Comparison of ENCODE assay signal across 2 cellular contexts in the genomic region with DNA sequence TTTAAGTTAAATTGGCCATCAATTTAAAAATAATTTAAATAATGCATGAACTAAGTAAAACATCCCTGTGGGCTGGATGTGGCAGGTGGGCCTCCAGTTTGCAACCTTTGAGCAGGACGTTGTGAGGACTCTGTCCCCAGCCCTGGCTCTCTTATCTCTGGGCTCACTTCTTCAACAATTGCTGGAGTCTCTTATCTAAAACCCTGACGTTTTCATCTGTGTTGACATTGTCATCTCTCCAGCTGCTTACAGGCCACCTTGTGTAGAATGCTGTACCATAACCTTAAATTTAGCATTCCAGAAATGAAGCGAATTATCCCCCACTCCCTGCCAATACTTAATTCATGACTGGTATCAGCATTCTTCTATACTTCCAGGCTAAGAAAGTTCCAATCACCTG.
TF ChIP-seq lines count a peak whose summit lies in the region.

No MANE protein-coding gene starts in this region.

TF ChIP-seq in HepG2, 621 proteins besides CTCF, POLR2A, EP300 and RAD21 (continued from another document and continues in another):
- TF ChIP-seq HHEX (CRISPR knock-in tag; IDR thresholded peaks at IDR 0.05) (0 out of 2 replicates have a peak, but pooled peaks have one; percentile 20), TGIF2 (CRISPR knock-in tag; IDR thresholded peaks at IDR 0.05) (peak; percentile 86), ZNF17 (CRISPR knock-in tag; IDR thresholded peaks at IDR 0.05) (no peak), FOXJ3 (CRISPR knock-in tag; IDR thresholded peaks at IDR 0.05; ENCODE audit: borderline replicate concordance) (peak; percentile 86; the same call in 1 of the 2 replicates), RFXAP (CRISPR knock-in tag; IDR thresholded peaks at IDR 0.05; ENCODE audit: borderline replicate concordance) (0 out of 2 replicates have a peak, but pooled peaks have one; percentile 45), HMG20A (CRISPR knock-in tag; IDR thresholded peaks at IDR 0.05; ENCODE audit: borderline replicate concordance) (peak; percentile 44; the same call in 1 of the 2 replicates), ZEB1 (IDR thresholded peaks at IDR 0.05; ENCODE audit: insufficient replicate concordance, low read depth) (peak; percentile 52), YEATS4 (CRISPR knock-in tag; IDR thresholded peaks at IDR 0.05; ENCODE audit: borderline replicate concordance) (peak; percentile 58; the same call in 1 of the 2 replicates), CCDC6 (CRISPR knock-in tag; IDR thresholded peaks at IDR 0.05) (0 out of 2 replicates have a peak, but pooled peaks have one; percentile 18), ZNF749 (CRISPR knock-in tag; IDR thresholded peaks at IDR 0.05; ENCODE audit: borderline replicate concordance) (no peak; the same call in 1 of the 2 replicates), ZNF263 (CRISPR knock-in tag; IDR thresholded peaks at IDR 0.05) (no peak), RARA (CRISPR knock-in tag; IDR thresholded peaks at IDR 0.05) (peak; percentile 39; the same call in 1 of the 2 replicates), ZMYM2 (CRISPR knock-in tag; IDR thresholded peaks at IDR 0.05) (peak; percentile 77; the same call in 1 of the 2 replicates), MEF2D (CRISPR knock-in tag; IDR thresholded peaks at IDR 0.05) (peak; percentile 38; the same call in 1 of the 2 replicates), NFE2 (CRISPR knock-in tag; IDR thresholded peaks at IDR 0.05) (no peak), TBX2 (CRISPR knock-in tag; IDR thresholded peaks at IDR 0.05; ENCODE audit: borderline replicate concordance) (peak; percentile 58; the same call in 1 of the 2 replicates), RCOR2 (CRISPR knock-in tag; IDR thresholded peaks at IDR 0.05) (peak; percentile 47; the same call in 1 of the 2 replicates), ZMYM3 (CRISPR knock-in tag; IDR thresholded peaks at IDR 0.05) (peak; percentile 67; the same call in 1 of the 2 replicates), ZFX (CRISPR knock-in tag; IDR thresholded peaks at IDR 0.05; ENCODE audit: low read depth) (peak; percentile 49; the same call in 1 of the 2 replicates), MED1 (CRISPR knock-in tag; IDR thresholded peaks at IDR 0.05) (peak; percentile 73), SSRP1 (CRISPR knock-in tag; IDR thresholded peaks at IDR 0.05) (0 out of 2 replicates have a peak, but pooled peaks have one; percentile 51)
- TF ChIP-seq, protein P1, sequence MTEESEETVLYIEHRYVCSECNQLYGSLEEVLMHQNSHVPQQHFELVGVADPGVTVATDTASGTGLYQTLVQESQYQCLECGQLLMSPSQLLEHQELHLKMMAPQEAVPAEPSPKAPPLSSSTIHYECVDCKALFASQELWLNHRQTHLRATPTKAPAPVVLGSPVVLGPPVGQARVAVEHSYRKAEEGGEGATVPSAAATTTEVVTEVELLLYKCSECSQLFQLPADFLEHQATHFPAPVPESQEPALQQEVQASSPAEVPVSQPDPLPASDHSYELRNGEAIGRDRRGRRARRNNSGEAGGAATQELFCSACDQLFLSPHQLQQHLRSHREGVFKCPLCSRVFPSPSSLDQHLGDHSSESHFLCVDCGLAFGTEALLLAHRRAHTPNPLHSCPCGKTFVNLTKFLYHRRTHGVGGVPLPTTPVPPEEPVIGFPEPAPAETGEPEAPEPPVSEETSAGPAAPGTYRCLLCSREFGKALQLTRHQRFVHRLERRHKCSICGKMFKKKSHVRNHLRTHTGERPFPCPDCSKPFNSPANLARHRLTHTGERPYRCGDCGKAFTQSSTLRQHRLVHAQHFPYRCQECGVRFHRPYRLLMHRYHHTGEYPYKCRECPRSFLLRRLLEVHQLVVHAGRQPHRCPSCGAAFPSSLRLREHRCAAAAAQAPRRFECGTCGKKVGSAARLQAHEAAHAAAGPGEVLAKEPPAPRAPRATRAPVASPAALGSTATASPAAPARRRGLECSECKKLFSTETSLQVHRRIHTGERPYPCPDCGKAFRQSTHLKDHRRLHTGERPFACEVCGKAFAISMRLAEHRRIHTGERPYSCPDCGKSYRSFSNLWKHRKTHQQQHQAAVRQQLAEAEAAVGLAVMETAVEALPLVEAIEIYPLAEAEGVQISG (CRISPR knock-in tag; IDR thresholded peaks at IDR 0.05), result peak; percentile 48; the same call in 1 of the 2 replicates
- TF ChIP-seq, protein P2, sequence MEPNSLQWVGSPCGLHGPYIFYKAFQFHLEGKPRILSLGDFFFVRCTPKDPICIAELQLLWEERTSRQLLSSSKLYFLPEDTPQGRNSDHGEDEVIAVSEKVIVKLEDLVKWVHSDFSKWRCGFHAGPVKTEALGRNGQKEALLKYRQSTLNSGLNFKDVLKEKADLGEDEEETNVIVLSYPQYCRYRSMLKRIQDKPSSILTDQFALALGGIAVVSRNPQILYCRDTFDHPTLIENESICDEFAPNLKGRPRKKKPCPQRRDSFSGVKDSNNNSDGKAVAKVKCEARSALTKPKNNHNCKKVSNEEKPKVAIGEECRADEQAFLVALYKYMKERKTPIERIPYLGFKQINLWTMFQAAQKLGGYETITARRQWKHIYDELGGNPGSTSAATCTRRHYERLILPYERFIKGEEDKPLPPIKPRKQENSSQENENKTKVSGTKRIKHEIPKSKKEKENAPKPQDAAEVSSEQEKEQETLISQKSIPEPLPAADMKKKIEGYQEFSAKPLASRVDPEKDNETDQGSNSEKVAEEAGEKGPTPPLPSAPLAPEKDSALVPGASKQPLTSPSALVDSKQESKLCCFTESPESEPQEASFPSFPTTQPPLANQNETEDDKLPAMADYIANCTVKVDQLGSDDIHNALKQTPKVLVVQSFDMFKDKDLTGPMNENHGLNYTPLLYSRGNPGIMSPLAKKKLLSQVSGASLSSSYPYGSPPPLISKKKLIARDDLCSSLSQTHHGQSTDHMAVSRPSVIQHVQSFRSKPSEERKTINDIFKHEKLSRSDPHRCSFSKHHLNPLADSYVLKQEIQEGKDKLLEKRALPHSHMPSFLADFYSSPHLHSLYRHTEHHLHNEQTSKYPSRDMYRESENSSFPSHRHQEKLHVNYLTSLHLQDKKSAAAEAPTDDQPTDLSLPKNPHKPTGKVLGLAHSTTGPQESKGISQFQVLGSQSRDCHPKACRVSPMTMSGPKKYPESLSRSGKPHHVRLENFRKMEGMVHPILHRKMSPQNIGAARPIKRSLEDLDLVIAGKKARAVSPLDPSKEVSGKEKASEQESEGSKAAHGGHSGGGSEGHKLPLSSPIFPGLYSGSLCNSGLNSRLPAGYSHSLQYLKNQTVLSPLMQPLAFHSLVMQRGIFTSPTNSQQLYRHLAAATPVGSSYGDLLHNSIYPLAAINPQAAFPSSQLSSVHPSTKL (CRISPR knock-in tag; IDR thresholded peaks at IDR 0.05), result peak; percentile 84

TF ChIP-seq in K562, 482 proteins besides CTCF, POLR2A, EP300 and RAD21 (continued from another document):
- TF ChIP-seq, protein P3, sequence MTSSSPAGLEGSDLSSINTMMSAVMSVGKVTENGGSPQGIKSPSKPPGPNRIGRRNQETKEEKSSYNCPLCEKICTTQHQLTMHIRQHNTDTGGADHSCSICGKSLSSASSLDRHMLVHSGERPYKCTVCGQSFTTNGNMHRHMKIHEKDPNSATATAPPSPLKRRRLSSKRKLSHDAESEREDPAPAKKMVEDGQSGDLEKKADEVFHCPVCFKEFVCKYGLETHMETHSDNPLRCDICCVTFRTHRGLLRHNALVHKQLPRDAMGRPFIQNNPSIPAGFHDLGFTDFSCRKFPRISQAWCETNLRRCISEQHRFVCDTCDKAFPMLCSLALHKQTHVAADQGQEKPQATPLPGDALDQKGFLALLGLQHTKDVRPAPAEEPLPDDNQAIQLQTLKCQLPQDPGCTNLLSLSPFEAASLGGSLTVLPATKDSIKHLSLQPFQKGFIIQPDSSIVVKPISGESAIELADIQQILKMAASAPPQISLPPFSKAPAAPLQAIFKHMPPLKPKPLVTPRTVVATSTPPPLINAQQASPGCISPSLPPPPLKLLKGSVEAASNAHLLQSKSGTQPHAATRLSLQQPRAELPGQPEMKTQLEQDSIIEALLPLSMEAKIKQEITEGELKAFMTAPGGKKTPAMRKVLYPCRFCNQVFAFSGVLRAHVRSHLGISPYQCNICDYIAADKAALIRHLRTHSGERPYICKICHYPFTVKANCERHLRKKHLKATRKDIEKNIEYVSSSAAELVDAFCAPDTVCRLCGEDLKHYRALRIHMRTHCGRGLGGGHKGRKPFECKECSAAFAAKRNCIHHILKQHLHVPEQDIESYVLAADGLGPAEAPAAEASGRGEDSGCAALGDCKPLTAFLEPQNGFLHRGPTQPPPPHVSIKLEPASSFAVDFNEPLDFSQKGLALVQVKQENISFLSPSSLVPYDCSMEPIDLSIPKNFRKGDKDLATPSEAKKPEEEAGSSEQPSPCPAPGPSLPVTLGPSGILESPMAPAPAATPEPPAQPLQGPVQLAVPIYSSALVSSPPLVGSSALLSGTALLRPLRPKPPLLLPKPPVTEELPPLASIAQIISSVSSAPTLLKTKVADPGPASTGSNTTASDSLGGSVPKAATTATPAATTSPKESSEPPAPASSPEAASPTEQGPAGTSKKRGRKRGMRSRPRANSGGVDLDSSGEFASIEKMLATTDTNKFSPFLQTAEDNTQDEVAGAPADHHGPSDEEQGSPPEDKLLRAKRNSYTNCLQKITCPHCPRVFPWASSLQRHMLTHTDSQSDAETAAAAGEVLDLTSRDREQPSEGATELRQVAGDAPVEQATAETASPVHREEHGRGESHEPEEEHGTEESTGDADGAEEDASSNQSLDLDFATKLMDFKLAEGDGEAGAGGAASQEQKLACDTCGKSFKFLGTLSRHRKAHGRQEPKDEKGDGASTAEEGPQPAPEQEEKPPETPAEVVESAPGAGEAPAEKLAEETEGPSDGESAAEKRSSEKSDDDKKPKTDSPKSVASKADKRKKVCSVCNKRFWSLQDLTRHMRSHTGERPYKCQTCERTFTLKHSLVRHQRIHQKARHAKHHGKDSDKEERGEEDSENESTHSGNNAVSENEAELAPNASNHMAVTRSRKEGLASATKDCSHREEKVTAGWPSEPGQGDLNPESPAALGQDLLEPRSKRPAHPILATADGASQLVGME (CRISPR knock-in tag; IDR thresholded peaks at IDR 0.05), result no peak
- TF ChIP-seq MTA2 (IDR thresholded peaks at IDR 0.05; ENCODE audit: low read depth), result peak; percentile 52; the same call in 1 of the 2 replicates
- no peak for TF ChIP-seq ARNT (IDR thresholded peaks at IDR 0.05)
- TF ChIP-seq GATA2 (CRISPR knock-in tag; IDR thresholded peaks at IDR 0.05), result no peak
- TF ChIP-seq ZNF23 (CRISPR knock-in tag; IDR thresholded peaks at IDR 0.05), result no peak
- TF ChIP-seq ZNF696 (CRISPR knock-in tag; conservative IDR thresholded peaks at IDR 0.05), result no peak
- peak; percentile 62 for TF ChIP-seq TCF3 (CRISPR knock-in tag; IDR thresholded peaks at IDR 0.05)
- TF ChIP-seq, protein P4, sequence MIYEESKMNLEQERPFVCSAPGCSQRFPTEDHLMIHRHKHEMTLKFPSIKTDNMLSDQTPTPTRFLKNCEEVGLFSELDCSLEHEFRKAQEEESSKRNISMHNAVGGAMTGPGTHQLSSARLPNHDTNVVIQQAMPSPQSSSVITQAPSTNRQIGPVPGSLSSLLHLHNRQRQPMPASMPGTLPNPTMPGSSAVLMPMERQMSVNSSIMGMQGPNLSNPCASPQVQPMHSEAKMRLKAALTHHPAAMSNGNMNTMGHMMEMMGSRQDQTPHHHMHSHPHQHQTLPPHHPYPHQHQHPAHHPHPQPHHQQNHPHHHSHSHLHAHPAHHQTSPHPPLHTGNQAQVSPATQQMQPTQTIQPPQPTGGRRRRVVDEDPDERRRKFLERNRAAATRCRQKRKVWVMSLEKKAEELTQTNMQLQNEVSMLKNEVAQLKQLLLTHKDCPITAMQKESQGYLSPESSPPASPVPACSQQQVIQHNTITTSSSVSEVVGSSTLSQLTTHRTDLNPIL (CRISPR knock-in tag; IDR thresholded peaks at IDR 0.05), result no peak
